1 cellular context compared by ENCODE assay signal in the genomic region with DNA sequence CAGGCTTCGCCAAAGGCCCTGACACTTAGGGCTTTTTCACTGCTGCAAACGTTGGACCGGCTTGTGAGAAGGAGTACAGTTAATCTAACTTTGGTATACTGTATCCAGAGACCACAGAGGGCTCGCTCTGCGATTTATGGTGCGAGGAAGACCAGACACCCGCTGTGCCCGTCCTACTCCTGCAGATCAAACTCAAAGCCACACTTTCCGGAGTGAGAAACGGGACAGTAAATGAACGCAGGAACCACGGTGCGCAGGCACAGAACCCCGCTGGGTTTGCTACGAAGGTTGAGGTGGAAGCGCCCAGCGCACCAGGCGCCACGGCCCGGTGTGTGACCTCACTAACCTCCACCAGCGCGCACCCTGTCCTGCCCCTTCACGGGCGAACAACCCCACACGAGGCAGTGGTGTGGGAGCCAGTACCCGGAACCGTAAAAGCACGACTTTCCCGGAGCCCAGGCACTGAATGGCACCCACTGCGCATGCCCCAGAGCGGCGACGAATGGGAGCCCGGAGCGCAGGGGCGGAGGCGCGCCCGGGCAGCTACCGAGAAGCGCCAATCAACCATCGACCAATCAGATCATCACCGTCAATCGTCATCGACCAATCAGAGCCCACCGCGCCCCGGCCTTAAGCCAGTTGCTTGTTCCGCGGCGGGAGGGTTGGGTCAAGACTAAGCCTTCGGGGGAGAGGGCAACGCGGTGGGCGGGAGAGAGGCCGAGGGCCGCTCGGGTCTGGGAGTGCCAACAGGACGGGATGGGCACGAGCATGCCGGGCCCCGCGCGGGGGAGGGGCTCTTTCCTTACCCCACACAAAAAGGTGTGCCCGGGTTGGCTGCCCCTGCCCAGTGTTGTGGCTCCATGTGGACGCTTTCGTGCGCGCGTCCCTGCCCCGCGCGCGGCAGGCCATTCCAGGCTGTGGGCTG.
TF ChIP-seq lines count a peak whose summit lies in the region.

No MANE protein-coding gene starts in this region.

TF ChIP-seq in K562, 482 proteins besides CTCF, POLR2A, EP300 and RAD21 (continued from another document and continues in another):
- TF ChIP-seq, protein P1, sequence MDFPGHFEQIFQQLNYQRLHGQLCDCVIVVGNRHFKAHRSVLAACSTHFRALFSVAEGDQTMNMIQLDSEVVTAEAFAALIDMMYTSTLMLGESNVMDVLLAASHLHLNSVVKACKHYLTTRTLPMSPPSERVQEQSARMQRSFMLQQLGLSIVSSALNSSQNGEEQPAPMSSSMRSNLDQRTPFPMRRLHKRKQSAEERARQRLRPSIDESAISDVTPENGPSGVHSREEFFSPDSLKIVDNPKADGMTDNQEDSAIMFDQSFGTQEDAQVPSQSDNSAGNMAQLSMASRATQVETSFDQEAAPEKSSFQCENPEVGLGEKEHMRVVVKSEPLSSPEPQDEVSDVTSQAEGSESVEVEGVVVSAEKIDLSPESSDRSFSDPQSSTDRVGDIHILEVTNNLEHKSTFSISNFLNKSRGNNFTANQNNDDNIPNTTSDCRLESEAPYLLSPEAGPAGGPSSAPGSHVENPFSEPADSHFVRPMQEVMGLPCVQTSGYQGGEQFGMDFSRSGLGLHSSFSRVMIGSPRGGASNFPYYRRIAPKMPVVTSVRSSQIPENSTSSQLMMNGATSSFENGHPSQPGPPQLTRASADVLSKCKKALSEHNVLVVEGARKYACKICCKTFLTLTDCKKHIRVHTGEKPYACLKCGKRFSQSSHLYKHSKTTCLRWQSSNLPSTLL (IDR thresholded peaks at IDR 0.05), result no peak
- no peak for TF ChIP-seq ZZZ3 (IDR thresholded peaks at IDR 0.05)
- TF ChIP-seq, protein P2, sequence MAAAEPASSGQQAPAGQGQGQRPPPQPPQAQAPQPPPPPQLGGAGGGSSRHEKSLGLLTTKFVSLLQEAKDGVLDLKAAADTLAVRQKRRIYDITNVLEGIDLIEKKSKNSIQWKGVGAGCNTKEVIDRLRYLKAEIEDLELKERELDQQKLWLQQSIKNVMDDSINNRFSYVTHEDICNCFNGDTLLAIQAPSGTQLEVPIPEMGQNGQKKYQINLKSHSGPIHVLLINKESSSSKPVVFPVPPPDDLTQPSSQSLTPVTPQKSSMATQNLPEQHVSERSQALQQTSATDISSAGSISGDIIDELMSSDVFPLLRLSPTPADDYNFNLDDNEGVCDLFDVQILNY (CRISPR knock-in tag; IDR thresholded peaks at IDR 0.05), result no peak
- TF ChIP-seq RBM39 (optimal IDR thresholded peaks at IDR 0.05; ENCODE audit: low read depth, low read length), result no peak
- TF ChIP-seq SNRNP70 (optimal IDR thresholded peaks at IDR 0.05; ENCODE audit: low read depth, low read length), result no peak
- TF ChIP-seq KLF6 (CRISPR knock-in tag; IDR thresholded peaks at IDR 0.05; ENCODE audit: borderline replicate concordance), result no peak
- TF ChIP-seq TFAM (CRISPR knock-in tag; conservative IDR thresholded peaks at IDR 0.05), result no peak
- TF ChIP-seq, protein P3, sequence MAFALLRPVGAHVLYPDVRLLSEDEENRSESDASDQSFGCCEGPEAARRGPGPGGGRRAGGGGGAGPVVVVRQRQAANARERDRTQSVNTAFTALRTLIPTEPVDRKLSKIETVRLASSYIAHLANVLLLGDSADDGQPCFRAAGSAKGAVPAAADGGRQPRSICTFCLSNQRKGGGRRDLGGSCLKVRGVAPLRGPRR (CRISPR knock-in tag; IDR thresholded peaks at IDR 0.05), result no peak
- TF ChIP-seq ZNF224 (CRISPR knock-in tag; IDR thresholded peaks at IDR 0.05), result no peak
- TF ChIP-seq, protein P4, sequence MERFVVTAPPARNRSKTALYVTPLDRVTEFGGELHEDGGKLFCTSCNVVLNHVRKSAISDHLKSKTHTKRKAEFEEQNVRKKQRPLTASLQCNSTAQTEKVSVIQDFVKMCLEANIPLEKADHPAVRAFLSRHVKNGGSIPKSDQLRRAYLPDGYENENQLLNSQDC (CRISPR knock-in tag; IDR thresholded peaks at IDR 0.05), result no peak
- TF ChIP-seq, protein P5, sequence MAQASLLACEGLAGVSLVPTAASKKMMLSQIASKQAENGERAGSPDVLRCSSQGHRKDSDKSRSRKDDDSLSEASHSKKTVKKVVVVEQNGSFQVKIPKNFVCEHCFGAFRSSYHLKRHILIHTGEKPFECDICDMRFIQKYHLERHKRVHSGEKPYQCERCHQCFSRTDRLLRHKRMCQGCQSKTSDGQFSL (CRISPR knock-in tag; IDR thresholded peaks at IDR 0.05), result no peak
- TF ChIP-seq, protein P5 (tag; IDR thresholded peaks at IDR 0.05), result no peak
- TF ChIP-seq, protein P6, sequence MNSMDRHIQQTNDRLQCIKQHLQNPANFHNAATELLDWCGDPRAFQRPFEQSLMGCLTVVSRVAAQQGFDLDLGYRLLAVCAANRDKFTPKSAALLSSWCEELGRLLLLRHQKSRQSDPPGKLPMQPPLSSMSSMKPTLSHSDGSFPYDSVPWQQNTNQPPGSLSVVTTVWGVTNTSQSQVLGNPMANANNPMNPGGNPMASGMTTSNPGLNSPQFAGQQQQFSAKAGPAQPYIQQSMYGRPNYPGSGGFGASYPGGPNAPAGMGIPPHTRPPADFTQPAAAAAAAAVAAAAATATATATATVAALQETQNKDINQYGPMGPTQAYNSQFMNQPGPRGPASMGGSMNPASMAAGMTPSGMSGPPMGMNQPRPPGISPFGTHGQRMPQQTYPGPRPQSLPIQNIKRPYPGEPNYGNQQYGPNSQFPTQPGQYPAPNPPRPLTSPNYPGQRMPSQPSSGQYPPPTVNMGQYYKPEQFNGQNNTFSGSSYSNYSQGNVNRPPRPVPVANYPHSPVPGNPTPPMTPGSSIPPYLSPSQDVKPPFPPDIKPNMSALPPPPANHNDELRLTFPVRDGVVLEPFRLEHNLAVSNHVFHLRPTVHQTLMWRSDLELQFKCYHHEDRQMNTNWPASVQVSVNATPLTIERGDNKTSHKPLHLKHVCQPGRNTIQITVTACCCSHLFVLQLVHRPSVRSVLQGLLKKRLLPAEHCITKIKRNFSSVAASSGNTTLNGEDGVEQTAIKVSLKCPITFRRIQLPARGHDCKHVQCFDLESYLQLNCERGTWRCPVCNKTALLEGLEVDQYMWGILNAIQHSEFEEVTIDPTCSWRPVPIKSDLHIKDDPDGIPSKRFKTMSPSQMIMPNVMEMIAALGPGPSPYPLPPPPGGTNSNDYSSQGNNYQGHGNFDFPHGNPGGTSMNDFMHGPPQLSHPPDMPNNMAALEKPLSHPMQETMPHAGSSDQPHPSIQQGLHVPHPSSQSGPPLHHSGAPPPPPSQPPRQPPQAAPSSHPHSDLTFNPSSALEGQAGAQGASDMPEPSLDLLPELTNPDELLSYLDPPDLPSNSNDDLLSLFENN (IDR thresholded peaks at IDR 0.05; ENCODE audit: low read depth in 2 of 2, low read length in 2 of 2), result no peak
- no peak for TF ChIP-seq PTTG1 (tag; IDR thresholded peaks at IDR 0.05; ENCODE audit: low read depth)
- peak; percentile 78 for TF ChIP-seq EP400 (IDR thresholded peaks at IDR 0.05)
- no peak for TF ChIP-seq RBM34 (IDR thresholded peaks at IDR 0.05; ENCODE audit: borderline replicate concordance, insufficient read depth, low read length)
- TF ChIP-seq, protein P7, sequence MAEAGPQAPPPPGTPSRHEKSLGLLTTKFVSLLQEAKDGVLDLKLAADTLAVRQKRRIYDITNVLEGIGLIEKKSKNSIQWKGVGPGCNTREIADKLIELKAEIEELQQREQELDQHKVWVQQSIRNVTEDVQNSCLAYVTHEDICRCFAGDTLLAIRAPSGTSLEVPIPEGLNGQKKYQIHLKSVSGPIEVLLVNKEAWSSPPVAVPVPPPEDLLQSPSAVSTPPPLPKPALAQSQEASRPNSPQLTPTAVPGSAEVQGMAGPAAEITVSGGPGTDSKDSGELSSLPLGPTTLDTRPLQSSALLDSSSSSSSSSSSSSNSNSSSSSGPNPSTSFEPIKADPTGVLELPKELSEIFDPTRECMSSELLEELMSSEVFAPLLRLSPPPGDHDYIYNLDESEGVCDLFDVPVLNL (CRISPR knock-in tag; IDR thresholded peaks at IDR 0.05; ENCODE audit: low read depth), result no peak
- TF ChIP-seq, protein P8, sequence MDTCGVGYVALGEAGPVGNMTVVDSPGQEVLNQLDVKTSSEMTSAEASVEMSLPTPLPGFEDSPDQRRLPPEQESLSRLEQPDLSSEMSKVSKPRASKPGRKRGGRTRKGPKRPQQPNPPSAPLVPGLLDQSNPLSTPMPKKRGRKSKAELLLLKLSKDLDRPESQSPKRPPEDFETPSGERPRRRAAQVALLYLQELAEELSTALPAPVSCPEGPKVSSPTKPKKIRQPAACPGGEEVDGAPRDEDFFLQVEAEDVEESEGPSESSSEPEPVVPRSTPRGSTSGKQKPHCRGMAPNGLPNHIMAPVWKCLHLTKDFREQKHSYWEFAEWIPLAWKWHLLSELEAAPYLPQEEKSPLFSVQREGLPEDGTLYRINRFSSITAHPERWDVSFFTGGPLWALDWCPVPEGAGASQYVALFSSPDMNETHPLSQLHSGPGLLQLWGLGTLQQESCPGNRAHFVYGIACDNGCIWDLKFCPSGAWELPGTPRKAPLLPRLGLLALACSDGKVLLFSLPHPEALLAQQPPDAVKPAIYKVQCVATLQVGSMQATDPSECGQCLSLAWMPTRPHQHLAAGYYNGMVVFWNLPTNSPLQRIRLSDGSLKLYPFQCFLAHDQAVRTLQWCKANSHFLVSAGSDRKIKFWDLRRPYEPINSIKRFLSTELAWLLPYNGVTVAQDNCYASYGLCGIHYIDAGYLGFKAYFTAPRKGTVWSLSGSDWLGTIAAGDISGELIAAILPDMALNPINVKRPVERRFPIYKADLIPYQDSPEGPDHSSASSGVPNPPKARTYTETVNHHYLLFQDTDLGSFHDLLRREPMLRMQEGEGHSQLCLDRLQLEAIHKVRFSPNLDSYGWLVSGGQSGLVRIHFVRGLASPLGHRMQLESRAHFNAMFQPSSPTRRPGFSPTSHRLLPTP (IDR thresholded peaks at IDR 0.05; ENCODE audit: borderline replicate concordance, extremely low read depth, insufficient read length), result no peak
- TF ChIP-seq ZNF780A (CRISPR knock-in tag; IDR thresholded peaks at IDR 0.05), result no peak
- no peak for TF ChIP-seq ZNF79 (CRISPR knock-in tag; IDR thresholded peaks at IDR 0.05; ENCODE audit: low read depth)
- no peak for TF ChIP-seq SRSF1 (IDR thresholded peaks at IDR 0.05; ENCODE audit: low read depth, low read length)
- no peak for TF ChIP-seq ZFPM2 (CRISPR knock-in tag; IDR thresholded peaks at IDR 0.05)
- TF ChIP-seq, protein P9, sequence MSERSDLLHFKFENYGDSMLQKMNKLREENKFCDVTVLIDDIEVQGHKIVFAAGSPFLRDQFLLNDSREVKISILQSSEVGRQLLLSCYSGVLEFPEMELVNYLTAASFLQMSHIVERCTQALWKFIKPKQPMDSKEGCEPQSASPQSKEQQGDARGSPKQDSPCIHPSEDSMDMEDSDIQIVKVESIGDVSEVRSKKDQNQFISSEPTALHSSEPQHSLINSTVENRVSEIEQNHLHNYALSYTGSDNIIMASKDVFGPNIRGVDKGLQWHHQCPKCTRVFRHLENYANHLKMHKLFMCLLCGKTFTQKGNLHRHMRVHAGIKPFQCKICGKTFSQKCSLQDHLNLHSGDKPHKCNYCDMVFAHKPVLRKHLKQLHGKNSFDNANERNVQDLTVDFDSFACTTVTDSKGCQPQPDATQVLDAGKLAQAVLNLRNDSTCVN (CRISPR knock-in tag; IDR thresholded peaks at IDR 0.05), result no peak
- TF ChIP-seq DIDO1 (tag; IDR thresholded peaks at IDR 0.05; ENCODE audit: low read depth), result no peak
- TF ChIP-seq ZNF583 (CRISPR knock-in tag; IDR thresholded peaks at IDR 0.05), result no peak
- no peak for TF ChIP-seq ZFP36 (IDR thresholded peaks at IDR 0.05; ENCODE audit: low read depth, low read length, partially characterized antibody)
- TF ChIP-seq BRCA1 (IDR thresholded peaks at IDR 0.05), result no peak
- TF ChIP-seq BRCA1 (CRISPR knock-in tag; IDR thresholded peaks at IDR 0.05), result no peak
- TF ChIP-seq, protein P10, sequence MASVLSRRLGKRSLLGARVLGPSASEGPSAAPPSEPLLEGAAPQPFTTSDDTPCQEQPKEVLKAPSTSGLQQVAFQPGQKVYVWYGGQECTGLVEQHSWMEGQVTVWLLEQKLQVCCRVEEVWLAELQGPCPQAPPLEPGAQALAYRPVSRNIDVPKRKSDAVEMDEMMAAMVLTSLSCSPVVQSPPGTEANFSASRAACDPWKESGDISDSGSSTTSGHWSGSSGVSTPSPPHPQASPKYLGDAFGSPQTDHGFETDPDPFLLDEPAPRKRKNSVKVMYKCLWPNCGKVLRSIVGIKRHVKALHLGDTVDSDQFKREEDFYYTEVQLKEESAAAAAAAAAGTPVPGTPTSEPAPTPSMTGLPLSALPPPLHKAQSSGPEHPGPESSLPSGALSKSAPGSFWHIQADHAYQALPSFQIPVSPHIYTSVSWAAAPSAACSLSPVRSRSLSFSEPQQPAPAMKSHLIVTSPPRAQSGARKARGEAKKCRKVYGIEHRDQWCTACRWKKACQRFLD (CRISPR knock-in tag; IDR thresholded peaks at IDR 0.05), result no peak
- TF ChIP-seq ZNF707 (CRISPR knock-in tag; conservative IDR thresholded peaks at IDR 0.05), result no peak
- no peak for TF ChIP-seq GTF2F1 (IDR thresholded peaks at IDR 0.05; ENCODE audit: low read depth, low read length)
- no peak for TF ChIP-seq KLF1 (tag; IDR thresholded peaks at IDR 0.05)
- TF ChIP-seq MEF2D (tag; conservative IDR thresholded peaks at IDR 0.05; ENCODE audit: low read depth), result no peak
- TF ChIP-seq LARP7 (IDR thresholded peaks at IDR 0.05), result no peak
- TF ChIP-seq DNMT1 (IDR thresholded peaks at IDR 0.05), result no peak
- TF ChIP-seq, protein P11, sequence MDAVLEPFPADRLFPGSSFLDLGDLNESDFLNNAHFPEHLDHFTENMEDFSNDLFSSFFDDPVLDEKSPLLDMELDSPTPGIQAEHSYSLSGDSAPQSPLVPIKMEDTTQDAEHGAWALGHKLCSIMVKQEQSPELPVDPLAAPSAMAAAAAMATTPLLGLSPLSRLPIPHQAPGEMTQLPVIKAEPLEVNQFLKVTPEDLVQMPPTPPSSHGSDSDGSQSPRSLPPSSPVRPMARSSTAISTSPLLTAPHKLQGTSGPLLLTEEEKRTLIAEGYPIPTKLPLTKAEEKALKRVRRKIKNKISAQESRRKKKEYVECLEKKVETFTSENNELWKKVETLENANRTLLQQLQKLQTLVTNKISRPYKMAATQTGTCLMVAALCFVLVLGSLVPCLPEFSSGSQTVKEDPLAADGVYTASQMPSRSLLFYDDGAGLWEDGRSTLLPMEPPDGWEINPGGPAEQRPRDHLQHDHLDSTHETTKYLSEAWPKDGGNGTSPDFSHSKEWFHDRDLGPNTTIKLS (IDR thresholded peaks at IDR 0.05; ENCODE audit: borderline replicate concordance, low read depth), result peak; percentile 28; the same call in 1 of the 2 replicates
- TF ChIP-seq ERF (CRISPR knock-in tag; IDR thresholded peaks at IDR 0.05), result no peak
- TF ChIP-seq TCF7L2 (IDR thresholded peaks at IDR 0.05; ENCODE audit: low read depth, low read length), result no peak
- TF ChIP-seq, protein P12, sequence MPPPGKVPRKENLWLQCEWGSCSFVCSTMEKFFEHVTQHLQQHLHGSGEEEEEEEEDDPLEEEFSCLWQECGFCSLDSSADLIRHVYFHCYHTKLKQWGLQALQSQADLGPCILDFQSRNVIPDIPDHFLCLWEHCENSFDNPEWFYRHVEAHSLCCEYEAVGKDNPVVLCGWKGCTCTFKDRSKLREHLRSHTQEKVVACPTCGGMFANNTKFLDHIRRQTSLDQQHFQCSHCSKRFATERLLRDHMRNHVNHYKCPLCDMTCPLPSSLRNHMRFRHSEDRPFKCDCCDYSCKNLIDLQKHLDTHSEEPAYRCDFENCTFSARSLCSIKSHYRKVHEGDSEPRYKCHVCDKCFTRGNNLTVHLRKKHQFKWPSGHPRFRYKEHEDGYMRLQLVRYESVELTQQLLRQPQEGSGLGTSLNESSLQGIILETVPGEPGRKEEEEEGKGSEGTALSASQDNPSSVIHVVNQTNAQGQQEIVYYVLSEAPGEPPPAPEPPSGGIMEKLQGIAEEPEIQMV (tag; conservative IDR thresholded peaks at IDR 0.05; ENCODE audit: low read depth), result no peak
- TF ChIP-seq CHCHD3 (CRISPR knock-in tag; IDR thresholded peaks at IDR 0.05), result no peak
- no peak for TF ChIP-seq ZEB2 (IDR thresholded peaks at IDR 0.05)
- no peak for TF ChIP-seq CBX3 (IDR thresholded peaks at IDR 0.05; ENCODE audit: borderline replicate concordance in 1 of 2, low read length in 2 of 2)
